22 cellular contexts compared by ENCODE assay signal in genomic region chr20:51688600-51688999, GRCh38.
"Had no signal": no experiment of that assay in that cellular context is flagged by ENCODE, and none has a peak within 500 bp of the region (broad histone marks: within the 10 kb centered on the region; RNA-seq: fewer than 3 reads in every experiment).

No MANE protein-coding gene starts in this region.

- H3K9me3 Mint-ChIP-seq: activated CD4-positive, alpha-beta T cell treated with anti-CD3 and anti-CD28 coated beads, Interleukin-2, amount 10 ng/mL, durations not matched to agents 7 days and 5 days; activated T-cell treated with anti-CD3 and anti-CD28 coated beads, Interleukin-2, amount 50 U/mL, for 4 hours; immature natural killer cell; naive thymus-derived CD4-positive, alpha-beta T cell; stimulated activated naive CD8-positive, alpha-beta T cell treated with anti-CD3 and anti-CD28 coated beads, Interleukin-15, Interleukin-2, amounts not matched to agents 100 ng/mL and 50 ng/mL, for 24 hours; T-helper 1 cell treated with Interleukin-12 subunit alpha and Interleukin-12 subunit beta and Interleukin-4 antibody, amounts not matched to agents 30 μg/mL and 1 μg/mL, for 36 hours had no signal

- ATAC-seq: activated CD4-positive, CD25-positive, alpha-beta regulatory T cell treated with anti-CD3 and anti-CD28 coated beads, Interleukin-2, amount 50 U/mL, for 24 hours; activated CD8-positive, alpha-beta T cell treated with anti-CD3 and anti-CD28 coated beads, Interleukin-2, amount 10 ng/mL, durations not matched to agents 7 days and 5 days; activated T-cell treated with anti-CD3 and anti-CD28 coated beads, Interleukin-2, amount 50 U/mL, for 4 hours; gastroesophageal sphincter; left ventricle myocardium superior; naive thymus-derived CD4-positive, alpha-beta T cell had no signal

- H3K36me3 Mint-ChIP-seq: naive thymus-derived CD4-positive, alpha-beta T cell had no signal

- H3K36me3 ChIP-seq: breast epithelium had no signal

- H3K4me3 Mint-ChIP-seq: activated CD4-positive, alpha-beta T cell treated with anti-CD3 and anti-CD28 coated beads, Interleukin-2, amount 10 ng/mL, durations not matched to agents 7 days and 5 days; activated CD8-positive, alpha-beta T cell treated with anti-CD3 and anti-CD28 coated beads, Interleukin-2, amount 10 ng/mL, durations not matched to agents 7 days and 5 days; activated T-cell treated with anti-CD3 and anti-CD28 coated beads, Interleukin-2, amount 50 U/mL, for 4 hours; immature natural killer cell; naive thymus-derived CD4-positive, alpha-beta T cell; stimulated activated naive CD8-positive, alpha-beta T cell treated with anti-CD3 and anti-CD28 coated beads, Interleukin-15, Interleukin-2, amounts not matched to agents 100 ng/mL and 50 ng/mL, for 24 hours; T-helper 1 cell treated with Interleukin-12 subunit alpha and Interleukin-12 subunit beta and Interleukin-4 antibody, amounts not matched to agents 30 μg/mL and 1 μg/mL, for 36 hours had no signal

- H3K4me3 ChIP-seq: breast epithelium, esophagus muscularis mucosa, gastroesophageal sphincter, heart right ventricle, right atrium auricular region, transverse colon had no signal

- FAIRE-seq: endothelial cell of umbilical vein had no signal

- H3K27me3 ChIP-seq: breast epithelium, esophagus muscularis mucosa, gastroesophageal sphincter, heart right ventricle, right atrium auricular region, transverse colon had no signal

- H3K4me1 ChIP-seq: breast epithelium, esophagus muscularis mucosa, gastroesophageal sphincter, heart right ventricle, right atrium auricular region, transverse colon had no signal

- DNase-seq: activated CD4-positive, alpha-beta T cell treated with anti-CD3 and anti-CD28 coated beads, Interleukin-2, amount 10 ng/mL, durations not matched to agents 7 days and 5 days; activated CD8-positive, alpha-beta memory T cell treated with anti-CD3 and anti-CD28 coated beads, Interleukin-2, amount 50 U/mL, for 4 hours; activated CD8-positive, alpha-beta T cell treated with anti-CD3 and anti-CD28 coated beads, Interleukin-2, amount 10 ng/mL, durations not matched to agents 7 days and 5 days; activated effector memory CD4-positive, alpha-beta T cell treated with anti-CD3 and anti-CD28 coated beads, Interleukin-2, amount 50 U/mL, for 16 hours; activated naive CD4-positive, alpha-beta T cell treated with anti-CD3 and anti-CD28 coated beads, Interleukin-2, amount 50 U/mL, for 16 hours; activated T-cell treated with anti-CD3 and anti-CD28 coated beads, Interleukin-2, amount 50 U/mL, for 4 hours; aorta; cerebellar nuclear complex; effector CD4-positive, alpha-beta T cell; heart right ventricle; immature natural killer cell; left ventricle myocardium superior; naive thymus-derived CD4-positive, alpha-beta T cell; transverse colon had no signal

- H3K27me3 Mint-ChIP-seq: activated CD4-positive, alpha-beta T cell treated with anti-CD3 and anti-CD28 coated beads, Interleukin-2, amount 10 ng/mL, durations not matched to agents 7 days and 5 days had no signal

- H3K27ac Mint-ChIP-seq: activated CD4-positive, alpha-beta T cell treated with anti-CD3 and anti-CD28 coated beads, Interleukin-2, amount 10 ng/mL, durations not matched to agents 7 days and 5 days; activated CD8-positive, alpha-beta T cell treated with anti-CD3 and anti-CD28 coated beads, Interleukin-2, amount 10 ng/mL, durations not matched to agents 7 days and 5 days; immature natural killer cell; naive thymus-derived CD4-positive, alpha-beta T cell; stimulated activated naive CD8-positive, alpha-beta T cell treated with anti-CD3 and anti-CD28 coated beads, Interleukin-15, Interleukin-2, amounts not matched to agents 100 ng/mL and 50 ng/mL, for 24 hours; T-helper 1 cell treated with Interleukin-12 subunit alpha and Interleukin-12 subunit beta and Interleukin-4 antibody, amounts not matched to agents 30 μg/mL and 1 μg/mL, for 36 hours had no signal

- H3K9me3 ChIP-seq: breast epithelium, esophagus muscularis mucosa, gastroesophageal sphincter, heart right ventricle, right atrium auricular region, transverse colon had no signal

- H3K27ac ChIP-seq: breast epithelium, esophagus muscularis mucosa, gastroesophageal sphincter, heart right ventricle, right atrium auricular region, transverse colon had no signal

- H3K4me1 Mint-ChIP-seq: activated CD4-positive, alpha-beta T cell treated with anti-CD3 and anti-CD28 coated beads, Interleukin-2, amount 10 ng/mL, durations not matched to agents 7 days and 5 days; naive thymus-derived CD4-positive, alpha-beta T cell had no signal
